1 cellular context compared by ENCODE assay signal in genomic region chr20:61042501-61043385, GRCh38.
TF ChIP-seq lines count a peak whose summit lies in the region.

No MANE protein-coding gene starts in this region.

TF ChIP-seq in K562, 482 proteins besides CTCF, POLR2A, EP300 and RAD21:
- TF ChIP-seq ZBTB40 (IDR thresholded peaks at IDR 0.05) = no peak
- TF ChIP-seq ZBTB40 (CRISPR knock-in tag; IDR thresholded peaks at IDR 0.05) = no peak
- TF ChIP-seq EHMT2 (IDR thresholded peaks at IDR 0.05) = peak; percentile 34; the same call in 1 of the 2 replicates
- no peak for TF ChIP-seq ZNF12 (CRISPR knock-in tag; IDR thresholded peaks at IDR 0.05)
